ENCODE assay signal across 8 cellular contexts in genomic region chr20:56359212-56360132, GRCh38. TPM values are rescaled to one million over a fixed set of nuclear protein-coding genes. Genes with fewer than 3 reads are reported as not detected.
A peak's percentile ranks its signal among the peaks of the same experiment; 100 is the strongest.
DNase-seq lines count a peak whose midpoint lies in the region; ATAC-seq and TF ChIP-seq lines count a peak whose summit lies in the region.

No MANE protein-coding gene starts in this region.

- no peak overlapping the region for H3K27ac Mint-ChIP-seq in activated B cell treated with CpG ODN at 0.5 μM for 24 hours

- CTCF ChIA-PET in activated B cell treated with CpG ODN at 0.5 μM for 24 hours (lab: Charles Lee) = interaction anchor here (1.2 kb wide), 1 partner anchor 192 kb away, joined by 3 read pairs; no protein-coding TSS in a partner anchor

- ATAC-seq in GM21423 (IDR thresholded peaks at IDR 0.05; ENCODE audit: unreplicated experiment) = peak; percentile 25
- no peak for ATAC-seq in activated B cell treated with CpG ODN at 0.5 μM for 24 hours (ENCODE audit: low read depth)
- ATAC-seq in mucosa of descending colon = peak; percentile 68
- ATAC-seq in GM18861 (IDR thresholded peaks at IDR 0.05; ENCODE audit: unreplicated experiment) = no peak

- no peaks in the 10 kb centered on the region for H3K27me3 Mint-ChIP-seq in activated B cell treated with CpG ODN at 0.5 μM for 24 hours

- intact Hi-C loops in activated B cell treated with CpG ODN at 0.5 μM for 24 hours (cut with micrococcal nuclease) (loop anchor here (2.0 kb wide), 1 partner anchor 109 kb away; the partner anchor contains the start of gene RTF2), mucosa of descending colon (cut with DNase I, micrococcal nuclease) (no loop called here)

- peak overlapping the region; percentile 100 for H2AFZ ChIP-seq in KMS-11 (ENCODE audit: low read depth)

- peak; percentile 79 for DNase-seq in DMS79 treated with DMSO at 0.1 percent for 48 hours (lab: John Stamatoyannopoulos, UW)
- peak; percentile 17 for DNase-seq in activated B cell treated with CpG ODN at 0.5 μM for 24 hours
- peak; percentile 15 for DNase-seq in epithelial cell of proximal tubule (ENCODE audit: low read depth)
- peak; percentile 48 to 68 (median 67) for DNase-seq in mucosa of descending colon

- H3K4me3 ChIP-seq in KMS-11 (IDR thresholded peaks at IDR 0.05; ENCODE audit: insufficient read depth, low read depth, low read length) = no peak overlapping the region
- H3K4me3 ChIP-seq in epithelial cell of proximal tubule (ENCODE audit: low read depth, low read length) = peak overlapping the region; percentile 80
- H3K4me3 ChIP-seq in mucosa of descending colon = peak overlapping the region; percentile 68
- peak overlapping the region; percentile 79 for H3K4me3 ChIP-seq in thymus (ENCODE audit: low read length)

- H3K36me3 ChIP-seq in KMS-11 (ENCODE audit: insufficient read depth) (no peaks in the 10 kb centered on the region), mucosa of descending colon (ENCODE audit: low read depth) (no peaks in the 10 kb centered on the region), thymus (ENCODE audit: control insufficient read depth, insufficient read depth) (no peaks in the 10 kb centered on the region)

- no peaks in the 10 kb centered on the region for H3K36me3 Mint-ChIP-seq in activated B cell treated with CpG ODN at 0.5 μM for 24 hours (ENCODE audit: low read depth)

- peaks cover 16% of the 10 kb centered on the region for H3K4me1 Mint-ChIP-seq in activated B cell treated with CpG ODN at 0.5 μM for 24 hours

- H3K9me3 ChIP-seq in mucosa of descending colon = no peaks in the 10 kb centered on the region
- no peaks in the 10 kb centered on the region for H3K9me3 ChIP-seq in thymus (ENCODE audit: control insufficient read depth)

- H3K4me1 ChIP-seq in KMS-11 (ENCODE audit: low read depth, poor library complexity, severe bottlenecking) = peaks cover 9% of the 10 kb centered on the region
- H3K4me1 ChIP-seq in mucosa of descending colon (ENCODE audit: low read depth) = peaks cover 8% of the 10 kb centered on the region
- H3K4me1 ChIP-seq in thymus (ENCODE audit: control insufficient read depth, insufficient read depth, low read length) = no peaks in the 10 kb centered on the region

- H4K20me1 ChIP-seq in KMS-11 (ENCODE audit: insufficient read depth) = no peaks in the 10 kb centered on the region

- no peaks in the 10 kb centered on the region for H3K9me3 Mint-ChIP-seq in activated B cell treated with CpG ODN at 0.5 μM for 24 hours

- no peak overlapping the region for H3K27ac ChIP-seq in KMS-11
- H3K27ac ChIP-seq in thymus (ENCODE audit: low read depth) = peak overlapping the region; percentile 46

- no peaks in the 10 kb centered on the region for H3K79me2 ChIP-seq in KMS-11 (ENCODE audit: insufficient read depth, low read depth)

- TF ChIP-seq CTCF in KMS-11 (conservative IDR thresholded peaks at IDR 0.05; ENCODE audit: low read depth, low read length) = no peak
- no peak for TF ChIP-seq CTCF in activated B cell treated with CpG ODN at 0.5 μM for 24 hours (IDR thresholded peaks at IDR 0.05)
- no peak for TF ChIP-seq CTCF in epithelial cell of proximal tubule (conservative IDR thresholded peaks at IDR 0.05; ENCODE audit: low read depth, low read length)
- TF ChIP-seq CTCF in mucosa of descending colon (IDR thresholded peaks at IDR 0.05) = no peak

- H3K27me3 ChIP-seq in KMS-11 (ENCODE audit: insufficient read depth, low read depth) = no peaks in the 10 kb centered on the region
- H3K27me3 ChIP-seq in thymus (ENCODE audit: control insufficient read depth, insufficient read depth) = no peaks in the 10 kb centered on the region

- WGBS in thymus = 36% methylated on average over 51 of the region's 51 CpGs

- POLR2A ChIA-PET in activated B cell treated with CpG ODN at 0.5 μM for 24 hours (lab: Charles Lee) = interaction anchor here (1.0 to 2.1 kb wide), 2 partner anchors 33 to 36 kb away, joined by 3 to 21 read pairs; partner anchors contain the start of genes AURKA and CSTF1

- peak overlapping the region; percentile 98 for H3K4me2 ChIP-seq in KMS-11

- peak overlapping the region; percentile 34; the same call in 1 of the 2 replicates for H3K9ac ChIP-seq in KMS-11

- H3K4me3 Mint-ChIP-seq in activated B cell treated with CpG ODN at 0.5 μM for 24 hours = peak overlapping the region; percentile 84

RNA-seq across cellular contexts. Expression of gene FAM210B, which starts 0.7 kb away (rescaled TPM):
- 5.2 and 5.3 TPM in 2 replicates for total RNA-seq in activated B cell treated with CpG ODN at 0.5 μM for 24 hours
- 27.1 and 27.2 TPM in 2 replicates for total RNA-seq in epithelial cell of proximal tubule
- total RNA-seq in mucosa of descending colon = 10 to 100 TPM; 27.5 to 49.5 (median 31.5) TPM
- 39.2 TPM for polyA plus RNA-seq in thymus

RNA-seq across cellular contexts. Expression of gene AURKA, which starts 32.5 kb away (rescaled TPM):
- total RNA-seq in activated B cell treated with CpG ODN at 0.5 μM for 24 hours = 3.8 and 4.7 TPM in 2 replicates
- 83.9 and 116 TPM in 2 replicates for total RNA-seq in epithelial cell of proximal tubule
- total RNA-seq in mucosa of descending colon = 10 to 100 TPM in 2 of 3 donors, 1 to 10 TPM in 1; 7.9 to 24.8 (median 11.2) TPM
- polyA plus RNA-seq in thymus = 4.1 TPM

RNA-seq across cellular contexts. Expression of gene CSTF1, which starts 33.0 kb away (rescaled TPM):
- 31.4 and 36.2 TPM in 2 replicates for total RNA-seq in activated B cell treated with CpG ODN at 0.5 μM for 24 hours
- 21.6 and 39.4 TPM in 2 replicates for total RNA-seq in epithelial cell of proximal tubule
- 10 to 100 TPM; 23.0 to 27.3 (median 25.2) TPM for total RNA-seq in mucosa of descending colon
- 16.0 TPM for polyA plus RNA-seq in thymus

RNA-seq across cellular contexts. Expression of gene CASS4, which starts 52.6 kb away (rescaled TPM):
- 0.29 and 0.51 TPM in 2 replicates for total RNA-seq in activated B cell treated with CpG ODN at 0.5 μM for 24 hours
- total RNA-seq in epithelial cell of proximal tubule = under 0.01 and 0.14 TPM in 2 replicates
- 1 to 10 TPM in 1 of 3 donors, under 1 TPM in 2; 0.61 to 1.0 (median 0.77) TPM for total RNA-seq in mucosa of descending colon
- polyA plus RNA-seq in thymus = 3.7 TPM

Comparison
In these comparisons a context has a peak if more than half of its experiments do, and no peak if none do; other contexts are left out.
1. DNase-seq: peak in every context shown above with its lines; median percentile 79 in DMS79 treated with DMSO at 0.1 percent for 48 hours; 67 in mucosa of descending colon; 17 in activated B cell treated with CpG ODN at 0.5 μM for 24 hours; 15 in epithelial cell of proximal tubule.
2. ATAC-seq: peak in GM21423 (single experiment) and mucosa of descending colon (single experiment); none in activated B cell treated with CpG ODN at 0.5 μM for 24 hours (single experiment) and GM18861 (single experiment).